ENCODE assay signal across 8 cellular contexts in the genomic region with DNA sequence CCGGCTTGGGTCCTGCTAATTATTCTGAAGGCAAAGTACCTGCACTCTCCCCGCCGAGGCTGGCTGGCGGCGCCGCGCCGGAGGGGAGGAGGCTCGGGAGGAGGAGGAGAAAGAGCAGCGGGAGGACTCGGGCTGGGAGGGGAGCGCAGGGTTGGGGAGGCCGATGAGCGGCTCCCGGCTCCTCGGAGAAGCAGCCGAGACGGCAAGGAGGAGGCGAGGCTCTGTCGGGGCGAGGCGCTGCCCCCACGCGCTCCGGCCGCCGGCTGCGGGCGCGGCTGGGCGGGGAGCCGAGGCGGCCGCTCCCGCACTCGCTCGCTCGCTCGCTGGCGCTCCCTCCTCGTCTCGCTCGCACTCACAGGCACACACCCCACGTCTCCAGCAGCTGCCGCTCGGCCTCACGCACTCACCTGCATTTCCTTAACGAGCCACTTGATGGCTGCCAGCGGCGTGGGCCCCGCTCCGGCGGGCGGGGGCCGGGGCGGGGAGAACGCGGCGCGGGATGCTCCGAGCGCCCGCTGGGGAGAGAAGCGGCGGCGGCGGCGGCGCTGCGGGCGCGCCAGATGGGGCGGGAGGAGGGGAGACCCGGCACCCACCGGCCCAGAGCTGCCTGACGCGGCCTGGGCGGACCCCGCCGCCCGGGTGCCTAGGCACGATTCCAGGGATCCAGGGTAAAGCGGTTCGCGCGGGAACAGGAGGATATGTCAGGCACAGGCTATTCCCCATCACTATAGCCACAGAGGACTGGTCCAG. TPM values are rescaled to one million over a fixed set of nuclear protein-coding genes. Genes with fewer than 3 reads are reported as not detected.
DNase-seq lines count a peak whose midpoint lies in the region; ATAC-seq and TF ChIP-seq lines count a peak whose summit lies in the region.

PTPRD (minus strand) TSS at position 354 of the 750 bp plus-strand sequence.

- peak; percentile 17 for DNase-seq in activated naive CD4-positive, alpha-beta T cell treated with anti-CD3 and anti-CD28 coated beads for 36 hours
- no peak for DNase-seq in activated naive CD4-positive, alpha-beta T cell treated with anti-CD3 and anti-CD28 coated beads, Interleukin-2, amount 50 U/mL, for 16 hours
- peak; percentile 21 for DNase-seq in NCI-H1048 (lab: John Stamatoyannopoulos, UW)
- peak; percentile 79 for DNase-seq in WTC11 (ENCODE audit: low spot score)
- DNase-seq in foreskin fibroblast = peak in 1 of 2 donors; percentile 19
- peak; percentile 73 for DNase-seq in nephron progenitor cell
- no peak for DNase-seq in SKM-1 treated with dmso at 0.1 percent for 144 hours (lab: John Stamatoyannopoulos, UW; ENCODE audit: unreplicated experiment)

- H3K36me3 Mint-ChIP-seq in activated naive CD4-positive, alpha-beta T cell treated with anti-CD3 and anti-CD28 coated beads for 36 hours (ENCODE audit: low read depth) = peaks cover 4% of the 10 kb centered on the region
- H3K36me3 Mint-ChIP-seq in WTC11 (no peaks in the 10 kb centered on the region), nephron progenitor cell (ENCODE audit: low read depth) (no peaks in the 10 kb centered on the region)

- POLR2A ChIA-PET in WTC11 (lab: Charles Lee) = no interaction called here

- no peaks in the 10 kb centered on the region for H3K9me3 Mint-ChIP-seq in activated naive CD4-positive, alpha-beta T cell treated with anti-CD3 and anti-CD28 coated beads for 36 hours
- H3K9me3 Mint-ChIP-seq in WTC11 (no peaks in the 10 kb centered on the region), nephron progenitor cell (no peaks in the 10 kb centered on the region)

- H3K4me3 Mint-ChIP-seq in activated naive CD4-positive, alpha-beta T cell treated with anti-CD3 and anti-CD28 coated beads for 36 hours = peak within 1 kb of the TSS; percentile 24
- peak within 1 kb of the TSS; percentile 95 for H3K4me3 Mint-ChIP-seq in WTC11
- peak within 1 kb of the TSS; percentile 89 for H3K4me3 Mint-ChIP-seq in nephron progenitor cell

- CTCF ChIA-PET in activated naive CD4-positive, alpha-beta T cell treated with anti-CD3 and anti-CD28 coated beads for 36 hours (lab: Charles Lee) = interaction anchor here (0.6 kb wide), 1 partner anchor 293 kb away, joined by 3 read pairs; no protein-coding TSS in a partner anchor
- CTCF ChIA-PET in WTC11 (lab: Charles Lee) = interaction anchor here (0.9 to 1.2 kb wide), 4 partner anchors 8 to 707 kb away, joined by 3 read pairs; no protein-coding TSS in a partner anchor

- TF ChIP-seq CTCF in WTC11 (IDR thresholded peaks at IDR 0.05) (no peak), foreskin fibroblast (IDR thresholded peaks at IDR 0.05; ENCODE audit: low read depth, low read length) (no peak), nephron progenitor cell (IDR thresholded peaks at IDR 0.05) (peak; percentile 9)

- intact Hi-C loops in activated naive CD4-positive, alpha-beta T cell treated with anti-CD3 and anti-CD28 coated beads for 36 hours (cut with micrococcal nuclease) = no loop called here

- H3K4me3 ChIP-seq in foreskin fibroblast (ENCODE audit: low read depth in 1 of 2, low read length in 2 of 2) = peak within 1 kb of the TSS; percentile 27 to 30

- peaks cover 7% of the 10 kb centered on the region for H3K4me1 Mint-ChIP-seq in activated naive CD4-positive, alpha-beta T cell treated with anti-CD3 and anti-CD28 coated beads for 36 hours (ENCODE audit: low read depth)
- H3K4me1 Mint-ChIP-seq in WTC11 (peaks cover 18% of the 10 kb centered on the region), nephron progenitor cell (peaks cover 5% of the 10 kb centered on the region)

- H3K27ac Mint-ChIP-seq in activated naive CD4-positive, alpha-beta T cell treated with anti-CD3 and anti-CD28 coated beads for 36 hours = no peak within 1 kb of the TSS
- no peak within 1 kb of the TSS for H3K27ac Mint-ChIP-seq in WTC11
- H3K27ac Mint-ChIP-seq in nephron progenitor cell = no peak within 1 kb of the TSS

- H3K27me3 Mint-ChIP-seq in activated naive CD4-positive, alpha-beta T cell treated with anti-CD3 and anti-CD28 coated beads for 36 hours (ENCODE audit: low read depth) = peaks cover 32% of the 10 kb centered on the region
- H3K27me3 Mint-ChIP-seq in WTC11 (ENCODE audit: low read depth) = peaks cover 51% of the 10 kb centered on the region
- H3K27me3 Mint-ChIP-seq in nephron progenitor cell (ENCODE audit: low read depth, poor library complexity) = peaks cover 74% of the 10 kb centered on the region

- ATAC-seq in HG02571 (IDR thresholded peaks at IDR 0.05; ENCODE audit: unreplicated experiment) (peak; percentile 85), WTC11 (peak; percentile 86)

TF ChIP-seq in WTC11, 78 proteins besides CTCF, POLR2A, EP300 and RAD21:
- peak; percentile 99 for TF ChIP-seq ZNF263 (CRISPR knock-in tag; IDR thresholded peaks at IDR 0.05; ENCODE audit: low read depth)
- TF ChIP-seq, protein P1, sequence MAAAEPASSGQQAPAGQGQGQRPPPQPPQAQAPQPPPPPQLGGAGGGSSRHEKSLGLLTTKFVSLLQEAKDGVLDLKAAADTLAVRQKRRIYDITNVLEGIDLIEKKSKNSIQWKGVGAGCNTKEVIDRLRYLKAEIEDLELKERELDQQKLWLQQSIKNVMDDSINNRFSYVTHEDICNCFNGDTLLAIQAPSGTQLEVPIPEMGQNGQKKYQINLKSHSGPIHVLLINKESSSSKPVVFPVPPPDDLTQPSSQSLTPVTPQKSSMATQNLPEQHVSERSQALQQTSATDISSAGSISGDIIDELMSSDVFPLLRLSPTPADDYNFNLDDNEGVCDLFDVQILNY (CRISPR knock-in tag; IDR thresholded peaks at IDR 0.05) = 0 out of 2 replicates have a peak, but pooled peaks have one; percentile 45
- 0 out of 2 replicates have a peak, but pooled peaks have one; percentile 11 for TF ChIP-seq ZNF423 (CRISPR knock-in tag; IDR thresholded peaks at IDR 0.05)
- no peak for TF ChIP-seq IRF2 (CRISPR knock-in tag; IDR thresholded peaks at IDR 0.05; ENCODE audit: borderline replicate concordance, low read depth)
- TF ChIP-seq KAT7 (CRISPR knock-in tag; IDR thresholded peaks at IDR 0.05; ENCODE audit: borderline replicate concordance) = peak; percentile 79; the same call in 1 of the 2 replicates
- TF ChIP-seq PRRX2 (CRISPR knock-in tag; IDR thresholded peaks at IDR 0.05) = no peak
- peak; percentile 51; the same call in 1 of the 2 replicates for TF ChIP-seq ZNF416 (CRISPR knock-in tag; IDR thresholded peaks at IDR 0.05)
- TF ChIP-seq ELF4 (CRISPR knock-in tag; IDR thresholded peaks at IDR 0.05; ENCODE audit: low read depth) = peak; percentile 42; the same call in 1 of the 2 replicates
- no peak for TF ChIP-seq ATF2 (CRISPR knock-in tag; IDR thresholded peaks at IDR 0.05; ENCODE audit: borderline replicate concordance, low read depth)
- TF ChIP-seq HMGXB4 (CRISPR knock-in tag; IDR thresholded peaks at IDR 0.05) = peak; percentile 43; the same call in 1 of the 2 replicates
- peak; percentile 58; the same call in 1 of the 2 replicates for TF ChIP-seq FOXP1 (CRISPR knock-in tag; IDR thresholded peaks at IDR 0.05; ENCODE audit: borderline replicate concordance)
TF ChIP-seq in WTC11: peak in this region for 8.

RNA-seq across cellular contexts. Expression of gene PTPRD, which starts in this region (rescaled TPM):
- total RNA-seq in activated naive CD4-positive, alpha-beta T cell treated with anti-CD3 and anti-CD28 coated beads for 36 hours = not detected
- 51.3 to 69.6 TPM (median 54.6 TPM) in 3 replicates for total RNA-seq in WTC11 (2021)

Comparison
In these comparisons a context has a peak if more than half of its experiments do, and no peak if none do; other contexts are left out.
1. RNA of gene PTPRD (total RNA-seq): 51.3 to 69.6 TPM in WTC11; not detected in activated naive CD4-positive, alpha-beta T cell treated with anti-CD3 and anti-CD28 coated beads for 36 hours; every median in the first group is over 10 times any median in the second.
2. Peak in DNase-seq in activated naive CD4-positive, alpha-beta T cell treated with anti-CD3 and anti-CD28 coated beads for 36 hours; RNA of the gene not detected or under 1 TPM.
3. DNase-seq: peak in NCI-H1048 (single experiment), WTC11 (single experiment) and nephron progenitor cell (single experiment); none in activated naive CD4-positive, alpha-beta T cell treated with anti-CD3 and anti-CD28 coated beads, Interleukin-2, amount 50 U/mL, for 16 hours (single experiment) and SKM-1 treated with dmso at 0.1 percent for 144 hours (single experiment).
4. H3K4me3 Mint-ChIP-seq: peak in every context shown above with its lines; median percentile 95 in WTC11; 89 in nephron progenitor cell; 24 in activated naive CD4-positive, alpha-beta T cell treated with anti-CD3 and anti-CD28 coated beads for 36 hours.